Comparison of ENCODE assay signal across 9 cellular contexts in genomic region chr17:7405882-7406825, GRCh38. TPM values are rescaled to one million over a fixed set of nuclear protein-coding genes. Genes with fewer than 3 reads are reported as not detected.
DNase-seq lines count a peak whose midpoint lies in the region; ATAC-seq, FAIRE-seq and TF ChIP-seq lines count a peak whose summit lies in the region.
"Had no signal": no experiment of that assay in that cellular context is flagged by ENCODE, and none has a peak within 500 bp of the region (broad histone marks: within the 10 kb centered on the region; RNA-seq: fewer than 3 reads in every experiment).

No MANE protein-coding gene starts in this region.

- in situ Hi-C loops in K562 (cut with MboI) = no loop called here

- H3K9me3 ChIP-seq in K562 (replicated peaks; ENCODE audit: control insufficient read depth, insufficient read depth, low read depth, low read length) = no peaks in the 10 kb centered on the region
- no peaks in the 10 kb centered on the region for H3K9me3 ChIP-seq in mucosa of rectum (ENCODE audit: control insufficient read depth in 2 of 2, low read length in 2 of 2)

- no peak for TF ChIP-seq RAD21 in K562 (CRISPR knock-in tag; conservative IDR thresholded peaks at IDR 0.05 in 1 of 2, IDR thresholded peaks at IDR 0.05 in 1 of 2)

- H3K4me3 Mint-ChIP-seq in stimulated activated naive CD8-positive, alpha-beta T cell treated with anti-CD3 and anti-CD28 coated beads, Interleukin-15, Interleukin-2, amounts not matched to agents 100 ng/mL and 50 ng/mL, for 24 hours = peak overlapping the region; percentile 76

- CTCF ChIA-PET in K562 (lab: Yijun Ruan, JAX; ENCODE audit: low intra/inter-chr PET ratio) = no interaction called here

- H3K27ac ChIP-seq in K562 (ENCODE audit: extremely low read depth, low read depth, low read length) (no peak overlapping the region), mucosa of rectum (ENCODE audit: low read depth in 2 of 2, low read length in 2 of 2) (peak overlapping the region in 1 of 2 donors; percentile 92)

- H3K4me3 ChIP-seq in K562 (peak overlapping the region; percentile 68; the same call in 1 of the 2 replicates), mucosa of rectum (ENCODE audit: low read length in 2 of 2) (peak overlapping the region; percentile 39 to 50)

- POLR2A ChIA-PET in K562 (lab: Yijun Ruan, JAX) = interaction anchor here (0.6 to 1.3 kb wide), 4 partner anchors 80 to 437 kb away, joined by 3 to 4 read pairs (median 4); partner anchors contain the start of gene SENP3

- H3K9ac ChIP-seq in K562 (ENCODE audit: insufficient read depth in 1 of 2, low read depth in 2 of 2, low read length in 2 of 2) (peak overlapping the region in 1 of 2 experiments; percentile 68; a peak in 1 of 4 replicates), mucosa of rectum (ENCODE audit: low read depth in 1 of 2, low read length in 2 of 2) (no peak overlapping the region)

- H3K27ac Mint-ChIP-seq in stimulated activated naive CD8-positive, alpha-beta T cell treated with anti-CD3 and anti-CD28 coated beads, Interleukin-15, Interleukin-2, amounts not matched to agents 100 ng/mL and 50 ng/mL, for 24 hours = no peak overlapping the region

- TF ChIP-seq POLR2A in K562 (conservative IDR thresholded peaks at IDR 0.05) = no peak

- BruUV-seq in K562 (replicated peaks; lab: Mats Ljungman, UMichigan) = TSS peak; percentile 76

- H4K20me1 ChIP-seq in K562 (replicated peaks; ENCODE audit: control insufficient read depth, insufficient read depth, low read length) = no peaks in the 10 kb centered on the region

- H3K4me1 ChIP-seq in K562 (replicated peaks in 1 of 2; ENCODE audit: control insufficient read depth in 2 of 2, insufficient read depth in 2 of 2, low read length in 2 of 2) = peaks cover 11 to 26% of the 10 kb centered on the region in 2 experiments; a peak in 3 of 5 replicates
- peaks cover 6 to 7% of the 10 kb centered on the region in 2 donors for H3K4me1 ChIP-seq in mucosa of rectum (ENCODE audit: control insufficient read depth in 2 of 2, insufficient read depth in 2 of 2, low read length in 2 of 2)

- H3K27me3 ChIP-seq in K562 (ENCODE audit: control insufficient read depth in 2 of 2, insufficient read depth in 2 of 2, low read length in 2 of 2) = no peaks in the 10 kb centered on the region
- peaks cover 0 to 12% of the 10 kb centered on the region in 2 donors for H3K27me3 ChIP-seq in mucosa of rectum (ENCODE audit: control insufficient read depth in 2 of 2, insufficient read depth in 2 of 2, low read length in 2 of 2)

- H3K4me2 ChIP-seq in K562 (ENCODE audit: insufficient read depth, low read length) = no peak overlapping the region

- no peaks in the 10 kb centered on the region for H3K27me3 Mint-ChIP-seq in stimulated activated naive CD8-positive, alpha-beta T cell treated with anti-CD3 and anti-CD28 coated beads, Interleukin-15, Interleukin-2, amounts not matched to agents 100 ng/mL and 50 ng/mL, for 24 hours

- H3K9me3 Mint-ChIP-seq in stimulated activated naive CD8-positive, alpha-beta T cell treated with anti-CD3 and anti-CD28 coated beads, Interleukin-15, Interleukin-2, amounts not matched to agents 100 ng/mL and 50 ng/mL, for 24 hours = no peaks in the 10 kb centered on the region

- H3K36me3 ChIP-seq in K562 (ENCODE audit: control insufficient read depth, insufficient read depth, low read length) (peaks cover 6% of the 10 kb centered on the region; the same call in 1 of the 3 replicates), mucosa of rectum (ENCODE audit: control insufficient read depth in 2 of 2, insufficient read depth in 2 of 2, low read length in 2 of 2) (no peaks in the 10 kb centered on the region)

- FAIRE-seq in K562 (lab: Jason Lieb, UNC) = no peak

- H3K4me1 Mint-ChIP-seq in stimulated activated naive CD8-positive, alpha-beta T cell treated with anti-CD3 and anti-CD28 coated beads, Interleukin-15, Interleukin-2, amounts not matched to agents 100 ng/mL and 50 ng/mL, for 24 hours (ENCODE audit: low read depth) = peaks cover 12% of the 10 kb centered on the region

- no peaks in the 10 kb centered on the region for H3K9me1 ChIP-seq in K562 (ENCODE audit: control insufficient read depth, insufficient read depth, low read length)

- intact Hi-C loops in K562 (cut with micrococcal nuclease) = no loop called here

- 19% methylated on average over 3 of the region's 16 CpGs for WGBS in K562 (ENCODE audit: insufficient coverage, low coverage, missing lambda C conversion rate)

- H3K79me2 ChIP-seq in K562 (ENCODE audit: control insufficient read depth, insufficient read depth, low read length) = peaks cover 8% of the 10 kb centered on the region; the same call in 2 of the 3 replicates

- TF ChIP-seq CTCF in K562 (IDR thresholded peaks at IDR 0.05 in 2 of 3, conservative IDR thresholded peaks at IDR 0.05 in 1 of 3; ENCODE audit: insufficient read depth in 2 of 3, low read depth in 1 of 3, low read length in 3 of 3) = no peak

- no peak for ATAC-seq in stimulated activated naive CD8-positive, alpha-beta T cell treated with anti-CD3 and anti-CD28 coated beads, Interleukin-15, Interleukin-2, amounts not matched to agents 100 U/mL and 50 U/mL, for 24 hours
- no peak for ATAC-seq in K562
- ATAC-seq in GM21786 (IDR thresholded peaks at IDR 0.05; ENCODE audit: unreplicated experiment) = no peak

- no peak overlapping the region for H2AFZ ChIP-seq in K562 (ENCODE audit: low read depth, low read length)

- no peak for DNase-seq in stimulated activated naive CD8-positive, alpha-beta T cell treated with anti-CD3 and anti-CD28 coated beads, Interleukin-15, Interleukin-2, amounts not matched to agents 100 U/mL and 50 U/mL, for 24 hours
- DNase-seq in K562 (ENCODE audit: extremely low read depth in 1 of 4, low spot score in 3 of 4) (no peak), NCI-H1048 (lab: John Stamatoyannopoulos, UW) (no peak), UCSD-AML1 (lab: John Stamatoyannopoulos, UW; ENCODE audit: unreplicated experiment) (no peak)
- DNase-seq in activated CD4-positive, CD25-positive, alpha-beta regulatory T cell (lab: John Stamatoyannopoulos, UW) = no peak

- TF ChIP-seq EP300 in K562 (IDR thresholded peaks at IDR 0.05; ENCODE audit: low read length) = no peak

- H3K36me3 Mint-ChIP-seq in stimulated activated naive CD8-positive, alpha-beta T cell treated with anti-CD3 and anti-CD28 coated beads, Interleukin-15, Interleukin-2, amounts not matched to agents 100 ng/mL and 50 ng/mL, for 24 hours (ENCODE audit: low read depth) = peaks cover 9% of the 10 kb centered on the region

RNA-seq across cellular contexts. Expression of gene NLGN2, which starts 1.5 kb away (rescaled TPM):
- 5.9 and 15.5 TPM in 2 replicates for total RNA-seq in K562 (2011; cell fraction: chromatin; rRNA removed; ENCODE audit: low replicate concordance)
- 7.2 and 9.2 TPM in 2 replicates for total RNA-seq in K562 (2011; cell fraction: nucleolus; rRNA removed)
- total RNA-seq in K562 (2011; cell fraction: nucleoplasm; rRNA removed) = 7.3 and 7.6 TPM in 2 replicates
- 0.77 and 1.1 TPM in 2 replicates for total RNA-seq in K562 (2014; rRNA removed)
- 0.26 and 0.40 TPM in 2 replicates for total RNA-seq in K562 (2014; rRNA removed; fragmentation: Illumina TruSeq; extraction: Trizol)
- total RNA-seq in K562 (2015; rRNA removed; fragmentation: Illumina TruSeq; extraction: Trizol) = 0.72 and 0.87 TPM in 2 replicates
- total RNA-seq in K562 (2021) = 7.8 TPM in 2 replicates
- polyA plus RNA-seq in K562 (2011; rRNA removed) = 1.2 and 3.7 TPM in 2 replicates
- polyA plus RNA-seq in K562 (2011; cell fraction: cytosol; rRNA removed) = 1.9 and 2.0 TPM in 2 replicates
- 25.0 and 28.1 TPM in 2 replicates for polyA plus RNA-seq in K562 (2011; cell fraction: nucleus; rRNA removed)
- 6.3 and 7.2 TPM in 2 replicates for polyA plus RNA-seq in K562 (2012)
- polyA plus RNA-seq in K562 (2014; fragmentation: Illumina TruSeq; extraction: Trizol) = 4.2 and 4.4 TPM in 2 replicates
- polyA plus RNA-seq in K562 (2014; fragmentation: Nextera tagmentation; extraction: Ambion mirVana) = under 1 TPM; 0.11 to 0.15 TPM
- polyA plus RNA-seq in K562 (2014; rRNA removed) = 4.3 and 5.5 TPM in 2 replicates
- polyA minus RNA-seq in K562 (2011; rRNA and poly(A)+ RNA removed) = 0.39 and 0.60 TPM in 2 replicates
- polyA minus RNA-seq in K562 (2011; cell fraction: cytosol; rRNA and poly(A)+ RNA removed) = 1.8 and 3.2 TPM in 2 replicates
- polyA minus RNA-seq in K562 (2011; cell fraction: nucleus; rRNA and poly(A)+ RNA removed) = 2.2 and 2.7 TPM in 2 replicates

RNA-seq across cellular contexts. Expression of gene TMEM256, which starts 2.3 kb away (rescaled TPM):
- 11.4 and 30.5 TPM in 2 replicates for total RNA-seq in K562 (2011; cell fraction: chromatin; rRNA removed; ENCODE audit: low replicate concordance)
- 28.2 and 36.7 TPM in 2 replicates for total RNA-seq in K562 (2011; cell fraction: nucleolus; rRNA removed)
- total RNA-seq in K562 (2011; cell fraction: nucleoplasm; rRNA removed) = 30.5 and 33.4 TPM in 2 replicates
- 69.4 and 91.5 TPM in 2 replicates for total RNA-seq in K562 (2014; rRNA removed)
- 46.4 and 51.0 TPM in 2 replicates for total RNA-seq in K562 (2014; rRNA removed; fragmentation: Illumina TruSeq; extraction: Trizol)
- total RNA-seq in K562 (2015; rRNA removed; fragmentation: Illumina TruSeq; extraction: Trizol) = 52.1 and 59.6 TPM in 2 replicates
- total RNA-seq in K562 (2021) = 60.1 and 67.5 TPM in 2 replicates
- polyA plus RNA-seq in K562 (2011; rRNA removed) = 68.5 and 83.9 TPM in 2 replicates
- polyA plus RNA-seq in K562 (2011; cell fraction: cytosol; rRNA removed) = 132 and 276 TPM in 2 replicates
- polyA plus RNA-seq in K562 (2011; cell fraction: nucleus; rRNA removed) = 66.7 and 70.5 TPM in 2 replicates
- 66.9 and 104 TPM in 2 replicates for polyA plus RNA-seq in K562 (2012)
- 43.4 and 64.8 TPM in 2 replicates for polyA plus RNA-seq in K562 (2014; fragmentation: Illumina TruSeq; extraction: Trizol)
- 100 to 1,000 TPM; 114 to 117 TPM for polyA plus RNA-seq in K562 (2014; fragmentation: Nextera tagmentation; extraction: Ambion mirVana)
- polyA plus RNA-seq in K562 (2014; rRNA removed) = 177 and 191 TPM in 2 replicates
- 6.1 and 6.7 TPM in 2 replicates for polyA minus RNA-seq in K562 (2011; rRNA and poly(A)+ RNA removed)
- 13.7 and 17.3 TPM in 2 replicates for polyA minus RNA-seq in K562 (2011; cell fraction: cytosol; rRNA and poly(A)+ RNA removed)
- 7.5 and 16.7 TPM in 2 replicates for polyA minus RNA-seq in K562 (2011; cell fraction: nucleus; rRNA and poly(A)+ RNA removed)

RNA-seq across cellular contexts. Expression of gene PLSCR3, which starts 11.8 kb away (rescaled TPM):
- total RNA-seq in K562 (2011; cell fraction: chromatin; rRNA removed; ENCODE audit: low replicate concordance) = 5.0 and 18.4 TPM in 2 replicates
- total RNA-seq in K562 (2011; cell fraction: nucleolus; rRNA removed) = 13.3 and 16.2 TPM in 2 replicates
- 11.7 and 13.0 TPM in 2 replicates for total RNA-seq in K562 (2011; cell fraction: nucleoplasm; rRNA removed)
- total RNA-seq in K562 (2014; rRNA removed) (9.6 and 12.5 TPM in 2 replicates), K562 (2014; rRNA removed; fragmentation: Illumina TruSeq; extraction: Trizol) (1.5 and 3.2 TPM in 2 replicates), K562 (2015; rRNA removed; fragmentation: Illumina TruSeq; extraction: Trizol) (3.2 and 4.4 TPM in 2 replicates), K562 (2021) (12.1 and 13.8 TPM in 2 replicates)
- polyA plus RNA-seq in K562 (2011; rRNA removed) (4.5 and 6.9 TPM in 2 replicates), K562 (2014; fragmentation: Illumina TruSeq; extraction: Trizol) (16.0 and 16.8 TPM in 2 replicates), K562 (2014; fragmentation: Nextera tagmentation; extraction: Ambion mirVana) (1 to 10 TPM; 3.2 to 3.3 TPM), K562 (2014; rRNA removed) (12.8 and 15.7 TPM in 2 replicates)
- polyA plus RNA-seq in K562 (2011; cell fraction: cytosol; rRNA removed) = 11.0 and 27.3 TPM in 2 replicates
- 18.9 and 31.4 TPM in 2 replicates for polyA plus RNA-seq in K562 (2011; cell fraction: nucleus; rRNA removed)
- polyA plus RNA-seq in K562 (2012) = 11.5 and 16.8 TPM in 2 replicates
- 1.7 and 2.7 TPM in 2 replicates for polyA minus RNA-seq in K562 (2011; rRNA and poly(A)+ RNA removed)
- polyA minus RNA-seq in K562 (2011; cell fraction: cytosol; rRNA and poly(A)+ RNA removed) = 5.7 and 6.5 TPM in 2 replicates
- 4.6 and 4.8 TPM in 2 replicates for polyA minus RNA-seq in K562 (2011; cell fraction: nucleus; rRNA and poly(A)+ RNA removed)

RNA-seq across cellular contexts. Expression of gene SPEM1, which starts 14.0 kb away (rescaled TPM):
- not detected in 2 replicates for total RNA-seq in K562 (2011; cell fraction: chromatin; rRNA removed; ENCODE audit: low replicate concordance)
- not detected in 2 replicates for total RNA-seq in K562 (2011; cell fraction: nucleolus; rRNA removed)
- not detected in 2 replicates for total RNA-seq in K562 (2011; cell fraction: nucleoplasm; rRNA removed)
- not detected in 2 replicates for total RNA-seq in K562 (2014; rRNA removed)
- not detected in 2 replicates for total RNA-seq in K562 (2014; rRNA removed; fragmentation: Illumina TruSeq; extraction: Trizol)
- total RNA-seq in K562 (2015; rRNA removed; fragmentation: Illumina TruSeq; extraction: Trizol) = not detected in 2 replicates
- not detected in 2 replicates for total RNA-seq in K562 (2021)
- polyA plus RNA-seq in K562 (2011; rRNA removed) = not detected in 2 replicates
- polyA plus RNA-seq in K562 (2011; cell fraction: cytosol; rRNA removed) = not detected in 2 replicates
- polyA plus RNA-seq in K562 (2011; cell fraction: nucleus; rRNA removed) = not detected in 2 replicates
- not detected in 2 replicates for polyA plus RNA-seq in K562 (2012)
- not detected in 2 replicates for polyA plus RNA-seq in K562 (2014; fragmentation: Illumina TruSeq; extraction: Trizol)
- polyA plus RNA-seq in K562 (2014; fragmentation: Nextera tagmentation; extraction: Ambion mirVana) = not detected
- polyA plus RNA-seq in K562 (2014; rRNA removed) = not detected in 2 replicates
- not detected in 2 replicates for polyA minus RNA-seq in K562 (2011; rRNA and poly(A)+ RNA removed)
- polyA minus RNA-seq in K562 (2011; cell fraction: cytosol; rRNA and poly(A)+ RNA removed) = not detected in 2 replicates
- polyA minus RNA-seq in K562 (2011; cell fraction: nucleus; rRNA and poly(A)+ RNA removed) = not detected in 2 replicates
- total RNA-seq: pulmonary artery endothelial cell had no signal

RNA-seq across cellular contexts. Expression of gene SPEM2, which starts 19.3 kb away (rescaled TPM):
- total RNA-seq in K562 (2011; cell fraction: chromatin; rRNA removed; ENCODE audit: low replicate concordance) = not detected in 2 replicates
- not detected in 2 replicates for total RNA-seq in K562 (2011; cell fraction: nucleolus; rRNA removed)
- total RNA-seq in K562 (2011; cell fraction: nucleoplasm; rRNA removed) = not detected in 2 replicates
- total RNA-seq in K562 (2014; rRNA removed) (not detected in 2 replicates), K562 (2014; rRNA removed; fragmentation: Illumina TruSeq; extraction: Trizol) (not detected in 2 replicates), K562 (2015; rRNA removed; fragmentation: Illumina TruSeq; extraction: Trizol) (not detected in 2 replicates), K562 (2021) (not detected in 2 replicates)
- polyA plus RNA-seq in K562 (2011; rRNA removed) (not detected in 2 replicates), K562 (2014; fragmentation: Illumina TruSeq; extraction: Trizol) (not detected in 2 replicates), K562 (2014; fragmentation: Nextera tagmentation; extraction: Ambion mirVana) (not detected), K562 (2014; rRNA removed) (not detected in 2 replicates)
- 0.07 TPM in 1 of 2 replicates, not detected in the other for polyA plus RNA-seq in K562 (2011; cell fraction: cytosol; rRNA removed)
- polyA plus RNA-seq in K562 (2011; cell fraction: nucleus; rRNA removed) = not detected in 2 replicates
- polyA plus RNA-seq in K562 (2012) = not detected in 2 replicates
- not detected in 2 replicates for polyA minus RNA-seq in K562 (2011; rRNA and poly(A)+ RNA removed)
- polyA minus RNA-seq in K562 (2011; cell fraction: cytosol; rRNA and poly(A)+ RNA removed) = not detected in 2 replicates
- polyA minus RNA-seq in K562 (2011; cell fraction: nucleus; rRNA and poly(A)+ RNA removed) = not detected in 2 replicates
- total RNA-seq: pulmonary artery endothelial cell had no signal
